Comparison of ENCODE assay signal across 9 cellular contexts in genomic region chr9:100222674-100223073, GRCh38.
DNase-seq lines count a peak whose midpoint lies in the region; ATAC-seq and TF ChIP-seq lines count a peak whose summit lies in the region.
"Had no signal": no experiment of that assay in that cellular context is flagged by ENCODE, and none has a peak within 500 bp of the region (broad histone marks: within the 10 kb centered on the region; RNA-seq: fewer than 3 reads in every experiment).

No MANE protein-coding gene starts in this region.

- H3K36me3 ChIP-seq in Panc1 (ENCODE audit: control insufficient read depth, insufficient read depth, low read length) (no peaks in the 10 kb centered on the region), thoracic aorta (peaks cover 4% of the 10 kb centered on the region), Peyer's patch (peaks cover 0 to 16% (median 0%) of the 10 kb centered on the region in 3 donors)

- POLR2A ChIA-PET in Panc1 (lab: Charles Lee) = no interaction called here

- H3K4me3 ChIP-seq in Panc1 (ENCODE audit: low read depth in 2 of 2, low read length in 2 of 2) (no peak overlapping the region), thoracic aorta (no peak overlapping the region), Peyer's patch (no peak overlapping the region)

- TF ChIP-seq CTCF in Panc1 (IDR thresholded peaks at IDR 0.05) (peak; percentile 41; the same call in 1 of the 2 replicates), thoracic aorta (IDR thresholded peaks at IDR 0.05) (peak; percentile 20), Peyer's patch (IDR thresholded peaks at IDR 0.05) (no peak)

- H3K27ac ChIP-seq in Panc1 (ENCODE audit: low read length) (no peak overlapping the region), thoracic aorta (no peak overlapping the region), Peyer's patch (no peak overlapping the region)

- DNase-seq in SIG-M5 treated with dmso at 0.1 percent for 504 hours (lab: John Stamatoyannopoulos, UW; ENCODE audit: unreplicated experiment) (peak; percentile 32), SIG-M5 (lab: John Stamatoyannopoulos, UW) (no peak), Panc1 (ENCODE audit: low read depth, low spot score) (no peak), fibroblast of gingiva (ENCODE audit: low read depth) (peak; percentile 51), thoracic aorta (ENCODE audit: low spot score) (no peak), amygdala (lab: John Stamatoyannopoulos, UW) (no peak), Peyer's patch (no peak)
- DNase-seq: activated CD4-positive, alpha-beta T cell treated with anti-CD3 and anti-CD28 coated beads, Interleukin-2, amount 50 U/mL, for 4 hours had no signal

- intact Hi-C loops in Panc1 (cut with micrococcal nuclease; ENCODE audit: unreplicated experiment) = loop anchor here (2.0 to 10.0 kb wide), 2 partner anchors 194 to 372 kb away; no protein-coding TSS in a partner anchor

- BruUV-seq in Panc1 (replicated peaks; lab: Mats Ljungman, UMichigan) = no TSS peak

- H3K27me3 ChIP-seq in Panc1 (ENCODE audit: control insufficient read depth, insufficient read depth, low read length) (no peaks in the 10 kb centered on the region), thoracic aorta (replicated peaks; ENCODE audit: insufficient read depth) (no peaks in the 10 kb centered on the region), Peyer's patch (no peaks in the 10 kb centered on the region)

- ATAC-seq in Panc1 (no peak), thoracic aorta (ENCODE audit: insufficient number of reproducible peaks, low FRiP score, low read depth) (no peak), GM21367 (IDR thresholded peaks at IDR 0.05; ENCODE audit: unreplicated experiment) (no peak)

- TF ChIP-seq POLR2A in Peyer's patch (IDR thresholded peaks at IDR 0.05) = no peak

- no peaks in the 10 kb centered on the region for H3K4me1 ChIP-seq in Panc1 (ENCODE audit: control insufficient read depth, insufficient read depth, low read length)
- H3K4me1 ChIP-seq in thoracic aorta (ENCODE audit: control insufficient read depth in 1 of 2, low read depth in 2 of 2) = no peaks in the 10 kb centered on the region
- no peaks in the 10 kb centered on the region for H3K4me1 ChIP-seq in Peyer's patch

- CTCF ChIA-PET in Panc1 (lab: Charles Lee) = interaction anchor here (0.7 to 0.8 kb wide), 3 partner anchors 8 to 1012 kb away, joined by 3 to 7 read pairs (median 5); no protein-coding TSS in a partner anchor

- H3K9me3 ChIP-seq in Panc1 (ENCODE audit: control insufficient read depth, insufficient read depth, low read depth, low read length) (no peaks in the 10 kb centered on the region), thoracic aorta (no peaks in the 10 kb centered on the region), Peyer's patch (no peaks in the 10 kb centered on the region)

- in situ Hi-C loops in Panc1 (cut with HindIII; ENCODE audit: low pct_unique_long_range_greater_than_20kb, low sequenced_read_pairs) = no loop called here

Comparison
In these comparisons a context has a peak if more than half of its experiments do, and no peak if none do; other contexts are left out.
1. DNase-seq: peak in SIG-M5 treated with dmso at 0.1 percent for 504 hours (single experiment) and fibroblast of gingiva (single experiment); none in SIG-M5 (single experiment), Panc1 (single experiment), thoracic aorta (single experiment), amygdala (0 of 56) and Peyer's patch (0 of 3).
2. CTCF ChIP-seq: peak in Panc1 (single experiment) and thoracic aorta (single experiment); none in Peyer's patch (0 of 6).